Comparison of ENCODE assay signal across 26 cellular contexts in genomic region chr1:166700696-166701095, GRCh38.
DNase-seq lines count a peak whose midpoint lies in the region; ATAC-seq, FAIRE-seq and TF ChIP-seq lines count a peak whose summit lies in the region.
"Had no signal": no experiment of that assay in that cellular context is flagged by ENCODE, and none has a peak within 500 bp of the region (broad histone marks: within the 10 kb centered on the region; RNA-seq: fewer than 3 reads in every experiment).

No MANE protein-coding gene starts in this region.

- no peaks in the 10 kb centered on the region for H3K9me3 ChIP-seq in HepG2 (ENCODE audit: low read length)
- H3K9me3 ChIP-seq in right lobe of liver: no peaks in the 10 kb centered on the region
- no peaks in the 10 kb centered on the region for H3K9me3 ChIP-seq in endothelial cell of umbilical vein (replicated peaks; ENCODE audit: control insufficient read depth, insufficient read depth, low read length)
- H3K9me3 ChIP-seq: BLaER1 treated with 17β-estradiol and CSF1 and Interleukin-3, amounts not matched to agents 10 nM and 100 nM had no signal

- H3K4me1 Mint-ChIP-seq in stimulated activated naive B cell treated with anti-CD40 and anti-IgM and Interleukin-4, amounts not matched to agents 10 μg/mL and 1 μg/mL and 100 μg/mL, for 72 hours: no peaks in the 10 kb centered on the region

- no peak overlapping the region for H2AFZ ChIP-seq in HepG2 (ENCODE audit: low read length)
- no peak overlapping the region for H2AFZ ChIP-seq in endothelial cell of umbilical vein (ENCODE audit: low read depth, low read length)

- H3K36me3 Mint-ChIP-seq in stimulated activated naive B cell treated with anti-CD40 and anti-IgM and Interleukin-4, amounts not matched to agents 10 μg/mL and 1 μg/mL and 100 μg/mL, for 72 hours: no peaks in the 10 kb centered on the region

- H3K9ac ChIP-seq in HepG2 (ENCODE audit: insufficient read depth, low read depth, low read length) (no peak overlapping the region), endothelial cell of umbilical vein (replicated peaks; ENCODE audit: extremely low read depth, insufficient read depth, low read length) (no peak overlapping the region)
- H3K9ac ChIP-seq: BLaER1 treated with 17β-estradiol and CSF1 and Interleukin-3, amounts not matched to agents 10 nM and 100 nM had no signal

- H3K36me3 ChIP-seq in HepG2 (replicated peaks in 1 of 2; ENCODE audit: control insufficient read depth in 1 of 2, insufficient read depth in 2 of 2, low read length in 2 of 2) (no peaks in the 10 kb centered on the region), right lobe of liver (no peaks in the 10 kb centered on the region), endothelial cell of umbilical vein (ENCODE audit: control insufficient read depth in 2 of 2, extremely low read depth in 1 of 2, insufficient read depth in 2 of 2, low read length in 2 of 2) (no peaks in the 10 kb centered on the region)
- H3K36me3 ChIP-seq: BLaER1 treated with 17β-estradiol and CSF1 and Interleukin-3, amounts not matched to agents 10 nM and 100 nM had no signal

- no TSS peak for BruUV-seq in HepG2 (replicated peaks; lab: Mats Ljungman, UMichigan)
- BruUV-seq in endothelial cell of umbilical vein (replicated peaks; lab: Mats Ljungman, UMichigan): no TSS peak

- H3K4me1 ChIP-seq in HepG2 (ENCODE audit: insufficient read depth, low read length) (peaks cover 8% of the 10 kb centered on the region), right lobe of liver (no peaks in the 10 kb centered on the region), endothelial cell of umbilical vein (ENCODE audit: control insufficient read depth, extremely low read depth, insufficient read depth, low read length) (no peaks in the 10 kb centered on the region)

- H3K27me3 ChIP-seq in HepG2 (ENCODE audit: control insufficient read depth in 1 of 2, insufficient read depth in 2 of 2, low read length in 2 of 2): no peaks in the 10 kb centered on the region
- no peaks in the 10 kb centered on the region for H3K27me3 ChIP-seq in right lobe of liver
- H3K27me3 ChIP-seq in endothelial cell of umbilical vein (ENCODE audit: control insufficient read depth in 2 of 2, insufficient read depth in 2 of 2, low read length in 2 of 2): no peaks in the 10 kb centered on the region
- H3K27me3 ChIP-seq: BLaER1 treated with 17β-estradiol and CSF1 and Interleukin-3, amounts not matched to agents 10 nM and 100 nM had no signal

- H3K4me2 ChIP-seq in HepG2 (ENCODE audit: low read depth, low read length) (no peak overlapping the region), endothelial cell of umbilical vein (ENCODE audit: insufficient read depth, low read length) (no peak overlapping the region)
- H3K4me2 ChIP-seq: BLaER1 treated with 17β-estradiol and CSF1 and Interleukin-3, amounts not matched to agents 10 nM and 100 nM had no signal

- no peaks in the 10 kb centered on the region for H3K79me2 ChIP-seq in HepG2 (ENCODE audit: insufficient read depth, low read length)
- no peaks in the 10 kb centered on the region for H3K79me2 ChIP-seq in endothelial cell of umbilical vein (ENCODE audit: control insufficient read depth, insufficient read depth, low read length)

- FAIRE-seq in HepG2 (lab: Jason Lieb, UNC) (no peak), endothelial cell of umbilical vein (lab: Jason Lieb, UNC) (no peak)
- FAIRE-seq: GM12892, GM19239, H54 had no signal

- H3K4me3 Mint-ChIP-seq in stimulated activated naive B cell treated with anti-CD40 and anti-IgM and Interleukin-4, amounts not matched to agents 10 μg/mL and 1 μg/mL and 100 μg/mL, for 72 hours: no peak overlapping the region
- H3K4me3 Mint-ChIP-seq: CD4-positive, alpha-beta T cell had no signal

- dilution Hi-C loops in endothelial cell of umbilical vein (cut with MboI; ENCODE audit: extremely low pct_ligation_motif_present, low sequenced_read_pairs): no loop called here

- no peak overlapping the region for H3K4me3 ChIP-seq in HepG2 (replicated peaks in 1 of 3; ENCODE audit: insufficient read depth in 1 of 3, low read depth in 2 of 3, low read length in 3 of 3)
- H3K4me3 ChIP-seq in right lobe of liver: no peak overlapping the region
- H3K4me3 ChIP-seq in endothelial cell of umbilical vein (replicated peaks in 1 of 3; ENCODE audit: insufficient read depth in 1 of 3, low read depth in 1 of 3, low read length in 3 of 3): no peak overlapping the region
- H3K4me3 ChIP-seq: BLaER1 treated with 17β-estradiol and CSF1 and Interleukin-3, amounts not matched to agents 10 nM and 100 nM had no signal

- no peaks in the 10 kb centered on the region for H3K9me3 Mint-ChIP-seq in stimulated activated naive B cell treated with anti-CD40 and anti-IgM and Interleukin-4, amounts not matched to agents 10 μg/mL and 1 μg/mL and 100 μg/mL, for 72 hours
- H3K9me3 Mint-ChIP-seq: CD4-positive, alpha-beta T cell had no signal

- CTCF ChIA-PET in HepG2 (lab: Yijun Ruan, JAX; ENCODE audit: low intra/inter-chr PET ratio, low total read pairs) (no interaction called here), endothelial cell of umbilical vein (lab: Charles Lee) (no interaction called here)

- no peak for TF ChIP-seq EP300 in HepG2 (IDR thresholded peaks at IDR 0.05; ENCODE audit: low read depth in 2 of 2, low read length in 2 of 2)
- TF ChIP-seq EP300 in HepG2 (CRISPR knock-in tag; IDR thresholded peaks at IDR 0.05; ENCODE audit: borderline replicate concordance): no peak

- DNase-seq in HepG2 (ENCODE audit: low spot score) (no peak), right lobe of liver (no peak), OCI-M1 (lab: John Stamatoyannopoulos, UW) (peak; percentile 76), endothelial cell of umbilical vein (ENCODE audit: low read depth, low spot score) (no peak), NOMO-1 treated with DMSO at 0.1 percent for 48 hours (lab: John Stamatoyannopoulos, UW; ENCODE audit: unreplicated experiment) (no peak), T-helper 2 cell (no peak)
- no peak for DNase-seq in stimulated activated naive B cell treated with anti-CD40 and anti-IgM and Interleukin-4, amounts not matched to agents 10 μg/mL and 1 μg/mL and 100 μg/mL, for 72 hours
- DNase-seq: AML-193; CD4-positive, alpha-beta T cell; COR-L47; DMS79 treated with DMSO at 0.1 percent for 48 hours; Karpas-422; NCI-H1092; NCI-H1417 treated with DMSO at 0.1 percent for 48 hours; NCI-H1694 treated with DMSO at 0.1 percent for 48 hours; NCI-H2081; NCI-H774; SHP77; T-helper 1 cell had no signal

- H3K9me1 ChIP-seq in endothelial cell of umbilical vein (replicated peaks; ENCODE audit: control insufficient read depth, extremely low read depth, insufficient read depth, low read length): no peaks in the 10 kb centered on the region

- no peak for ATAC-seq in HepG2
- no peak for ATAC-seq in right lobe of liver
- no peak for ATAC-seq in stimulated activated naive B cell treated with anti-CD40 and anti-IgM and Interleukin-4, amounts not matched to agents 10 μg/mL and 1 μg/mL and 100 μg/mL, for 72 hours (replicated peaks)
- ATAC-seq in HG03280 (IDR thresholded peaks at IDR 0.05; ENCODE audit: unreplicated experiment): no peak
- ATAC-seq: Panc1 had no signal

- TF ChIP-seq RAD21 in HepG2 (CRISPR knock-in tag; IDR thresholded peaks at IDR 0.05): no peak

- H4K20me1 ChIP-seq in HepG2 (ENCODE audit: insufficient read depth, low read length) (no peaks in the 10 kb centered on the region), endothelial cell of umbilical vein (replicated peaks; ENCODE audit: control insufficient read depth, extremely low read depth, insufficient read depth, low read length) (no peaks in the 10 kb centered on the region)
- H4K20me1 ChIP-seq: BLaER1 treated with 17β-estradiol and CSF1 and Interleukin-3, amounts not matched to agents 10 nM and 100 nM had no signal

- no peak overlapping the region for H3K27ac Mint-ChIP-seq in stimulated activated naive B cell treated with anti-CD40 and anti-IgM and Interleukin-4, amounts not matched to agents 10 μg/mL and 1 μg/mL and 100 μg/mL, for 72 hours
- H3K27ac Mint-ChIP-seq: CD4-positive, alpha-beta T cell had no signal

- no peak for TF ChIP-seq CTCF in HepG2 (CRISPR knock-in tag; IDR thresholded peaks at IDR 0.05)
- no peak for TF ChIP-seq CTCF in right lobe of liver (IDR thresholded peaks at IDR 0.05)
- no peak for TF ChIP-seq CTCF in endothelial cell of umbilical vein (IDR thresholded peaks at IDR 0.05; ENCODE audit: extremely low read depth in 1 of 2, insufficient read depth in 1 of 2, low read depth in 1 of 2, low read length in 2 of 2)

- intact Hi-C loops in HepG2 (cut with micrococcal nuclease; ENCODE audit: unreplicated experiment): no loop called here
- intact Hi-C loops in right lobe of liver (cut with DNase I): no loop called here
- intact Hi-C loops in endothelial cell of umbilical vein (cut with micrococcal nuclease): no loop called here

- 23% methylated on average over 4 of the region's 4 CpGs for WGBS in HepG2 (ENCODE audit: low lambda C conversion rate)
- 56% methylated on average over 4 of the region's 4 CpGs for WGBS in right lobe of liver (ENCODE audit: insufficient coverage, low coverage, low lambda C conversion rate, missing lambda C conversion rate)

- POLR2A ChIA-PET in HepG2 (lab: Yijun Ruan, JAX) (no interaction called here), endothelial cell of umbilical vein (lab: Charles Lee) (no interaction called here)

- no peak overlapping the region for H3K27ac ChIP-seq in HepG2 (ENCODE audit: extremely low read length, insufficient read depth, low read length)
- no peak overlapping the region for H3K27ac ChIP-seq in right lobe of liver
- H3K27ac ChIP-seq in endothelial cell of umbilical vein (ENCODE audit: insufficient read depth, low read depth, low read length): no peak overlapping the region
- H3K27ac ChIP-seq: BLaER1 treated with 17β-estradiol and CSF1 and Interleukin-3, amounts not matched to agents 10 nM and 100 nM; RWPE1 had no signal

- in situ Hi-C loops in HepG2 (cut with HindIII; ENCODE audit: extremely low pct_ligation_motif_present, low pct_unique_long_range_greater_than_20kb): no loop called here

- TF ChIP-seq POLR2A in HepG2 (IDR thresholded peaks at IDR 0.05; ENCODE audit: insufficient read depth in 1 of 2, low read depth in 2 of 2, low read length in 2 of 2): no peak
- TF ChIP-seq POLR2A in right lobe of liver (IDR thresholded peaks at IDR 0.05): no peak
- TF ChIP-seq POLR2A in endothelial cell of umbilical vein (IDR thresholded peaks at IDR 0.05; ENCODE audit: low read depth, low read length): no peak

- peaks cover 4 to 7% of the 10 kb centered on the region in 2 donors for H3K27me3 Mint-ChIP-seq in stimulated activated naive B cell treated with anti-CD40 and anti-IgM and Interleukin-4, amounts not matched to agents 10 μg/mL and 1 μg/mL and 100 μg/mL, for 72 hours

TF ChIP-seq in HepG2, 621 proteins besides CTCF, POLR2A, EP300 and RAD21 (continues in another document):
- TF ChIP-seq ZBTB8A (CRISPR knock-in tag; IDR thresholded peaks at IDR 0.05; ENCODE audit: borderline replicate concordance, low read depth) (no peak), SP2 (CRISPR knock-in tag; IDR thresholded peaks at IDR 0.05) (no peak)

TF ChIP-seq in endothelial cell of umbilical vein, 7 proteins besides CTCF, POLR2A, EP300 and RAD21:
- TF ChIP-seq MYC (IDR thresholded peaks at IDR 0.05; ENCODE audit: low read depth, low read length) (no peak), EZH2 (IDR thresholded peaks at IDR 0.05; ENCODE audit: borderline replicate concordance, low read depth, low read length, severe bottlenecking) (no peak), JUN (IDR thresholded peaks at IDR 0.05; ENCODE audit: borderline replicate concordance, insufficient read depth, insufficient read length, low read depth) (peak; percentile 29), FOS (IDR thresholded peaks at IDR 0.05; ENCODE audit: borderline replicate concordance, insufficient read depth, low read length) (no peak)
